ENCODE assay signal across 2 cellular contexts in genomic region chr14:22641851-22642250, GRCh38.
A peak's percentile ranks its signal among the peaks of the same experiment; 100 is the strongest.
TF ChIP-seq lines count a peak whose summit lies in the region.

No MANE protein-coding gene starts in this region.

TF ChIP-seq in GM12878, 131 proteins besides CTCF, POLR2A, EP300 and RAD21 (continues in another document):
- TF ChIP-seq ZNF687 (IDR thresholded peaks at IDR 0.05): no peak
- no peak for TF ChIP-seq NR2C1 (IDR thresholded peaks at IDR 0.05)
- TF ChIP-seq IRF3 (IDR thresholded peaks at IDR 0.05): no peak
- TF ChIP-seq CBFB (IDR thresholded peaks at IDR 0.05; ENCODE audit: low read depth): no peak
- no peak for TF ChIP-seq EGR1 (IDR thresholded peaks at IDR 0.05; ENCODE audit: borderline replicate concordance in 1 of 2, low read depth in 2 of 2, low read length in 2 of 2)
- TF ChIP-seq MAX (IDR thresholded peaks at IDR 0.05; ENCODE audit: low read depth, low read length): no peak
- TF ChIP-seq E2F8 (IDR thresholded peaks at IDR 0.05; ENCODE audit: low read depth, partially characterized antibody): no peak
- TF ChIP-seq ZBTB33 (IDR thresholded peaks at IDR 0.05): no peak
- no peak for TF ChIP-seq RCOR1 (conservative IDR thresholded peaks at IDR 0.05; ENCODE audit: low read depth, low read length)
- TF ChIP-seq FOXM1 (IDR thresholded peaks at IDR 0.05; ENCODE audit: low read depth, low read length): no peak
- no peak for TF ChIP-seq USF1 (IDR thresholded peaks at IDR 0.05; ENCODE audit: borderline replicate concordance, extremely low read length, insufficient read depth, low read depth, low read length)

TF ChIP-seq in HepG2, 621 proteins besides CTCF, POLR2A, EP300 and RAD21:
- no peak for TF ChIP-seq CHD4 (IDR thresholded peaks at IDR 0.05; ENCODE audit: borderline replicate concordance, low read length)
- TF ChIP-seq THRA (CRISPR knock-in tag; IDR thresholded peaks at IDR 0.05; ENCODE audit: borderline replicate concordance): 0 out of 2 replicates have a peak, but pooled peaks have one; percentile 14
